In the genomic region with DNA sequence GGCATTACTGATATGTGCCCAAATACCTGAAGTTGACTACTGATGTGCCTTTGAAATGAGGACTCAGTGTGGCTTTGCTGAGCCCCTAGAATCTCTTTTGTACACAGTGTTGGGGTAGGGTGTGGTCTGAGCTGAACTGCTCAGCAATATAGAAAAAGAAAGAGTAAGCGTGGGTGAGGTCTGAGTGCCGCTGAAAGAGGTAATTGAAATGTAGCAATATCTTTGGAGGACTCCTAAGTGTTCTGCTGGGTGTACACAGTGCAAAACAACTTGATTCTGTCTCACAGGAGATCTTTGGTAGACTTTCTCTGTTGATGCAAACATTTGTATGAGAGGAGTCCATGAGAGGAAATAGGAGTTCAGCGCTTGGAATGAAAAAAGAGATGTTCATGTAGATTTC, we compare ENCODE assay signal across 28 cellular contexts.
"Had no signal": no experiment of that assay in that cellular context is flagged by ENCODE, and none has a peak within 500 bp of the region (broad histone marks: within the 10 kb centered on the region; RNA-seq: fewer than 3 reads in every experiment).

No MANE protein-coding gene starts in this region.

- DNase-seq: dermis blood vessel endothelial cell; effector memory CD4-positive, alpha-beta T cell; foreskin keratinocyte; heart left ventricle; immature natural killer cell; kidney glomerular epithelial cell; mammary epithelial cell; midbrain; naive thymus-derived CD4-positive, alpha-beta T cell; occipital lobe; ovary; posterior cingulate gyrus; psoas muscle; right cardiac atrium; spleen; stimulated activated CD4-positive, alpha-beta T cell treated with anti-CD3 and anti-CD28 coated beads, Interleukin-2, amount 100 ng/mL, for 48 hours; stimulated activated naive B cell treated with anti-CD40 and anti-IgM and Interleukin-4, amounts not matched to agents 10 μg/mL and 1 μg/mL and 100 μg/mL, for 72 hours had no signal

- H3K4me1 Mint-ChIP-seq: immature natural killer cell; naive thymus-derived CD4-positive, alpha-beta T cell; nephron; stimulated activated naive B cell treated with anti-CD40 and anti-IgM and Interleukin-4, amounts not matched to agents 10 μg/mL and 1 μg/mL and 100 μg/mL, for 72 hours had no signal

- H3K36me3 Mint-ChIP-seq: immature natural killer cell; naive thymus-derived CD4-positive, alpha-beta T cell; stimulated activated naive B cell treated with anti-CD40 and anti-IgM and Interleukin-4, amounts not matched to agents 10 μg/mL and 1 μg/mL and 100 μg/mL, for 72 hours had no signal

- FAIRE-seq: endothelial cell of umbilical vein had no signal

- H3K9me3 Mint-ChIP-seq: immature natural killer cell; nephron; stimulated activated naive B cell treated with anti-CD40 and anti-IgM and Interleukin-4, amounts not matched to agents 10 μg/mL and 1 μg/mL and 100 μg/mL, for 72 hours; stimulated activated naive CD8-positive, alpha-beta T cell treated with anti-CD3 and anti-CD28 coated beads, Interleukin-15, Interleukin-2, amounts not matched to agents 100 ng/mL and 50 ng/mL, for 24 hours had no signal

- H3K9me3 ChIP-seq: esophagus muscularis mucosa, gastroesophageal sphincter, ovary, psoas muscle, thoracic aorta, tibial nerve, vagina had no signal

- H3K27ac Mint-ChIP-seq: immature natural killer cell; naive thymus-derived CD4-positive, alpha-beta T cell; nephron; stimulated activated naive B cell treated with anti-CD40 and anti-IgM and Interleukin-4, amounts not matched to agents 10 μg/mL and 1 μg/mL and 100 μg/mL, for 72 hours; stimulated activated naive CD8-positive, alpha-beta T cell treated with anti-CD3 and anti-CD28 coated beads, Interleukin-15, Interleukin-2, amounts not matched to agents 100 ng/mL and 50 ng/mL, for 24 hours had no signal

- H3K27ac ChIP-seq: coronary artery, esophagus muscularis mucosa, foreskin keratinocyte, gastroesophageal sphincter, heart left ventricle, hepatocyte, ovary, psoas muscle, skin epidermis, spleen, thoracic aorta, tibial nerve, vagina had no signal

- H3K4me3 Mint-ChIP-seq: immature natural killer cell; naive thymus-derived CD4-positive, alpha-beta T cell; nephron; stimulated activated naive B cell treated with anti-CD40 and anti-IgM and Interleukin-4, amounts not matched to agents 10 μg/mL and 1 μg/mL and 100 μg/mL, for 72 hours; stimulated activated naive CD8-positive, alpha-beta T cell treated with anti-CD3 and anti-CD28 coated beads, Interleukin-15, Interleukin-2, amounts not matched to agents 100 ng/mL and 50 ng/mL, for 24 hours had no signal

- H3K36me3 ChIP-seq: esophagus muscularis mucosa, gastroesophageal sphincter, heart left ventricle, ovary, spleen, thoracic aorta, tibial nerve, vagina had no signal

- H3K27me3 ChIP-seq: esophagus muscularis mucosa, gastroesophageal sphincter, ovary, tibial nerve, vagina had no signal

- H3K4me3 ChIP-seq: coronary artery, esophagus muscularis mucosa, gastroesophageal sphincter, heart left ventricle, hepatocyte, ovary, psoas muscle, skin epidermis, spleen, thoracic aorta, tibial nerve, vagina had no signal

- H3K4me1 ChIP-seq: esophagus muscularis mucosa, foreskin keratinocyte, gastroesophageal sphincter, heart left ventricle, psoas muscle, spleen, tibial nerve, vagina had no signal
